Comparison of ENCODE assay signal across 15 cellular contexts in the genomic region with DNA sequence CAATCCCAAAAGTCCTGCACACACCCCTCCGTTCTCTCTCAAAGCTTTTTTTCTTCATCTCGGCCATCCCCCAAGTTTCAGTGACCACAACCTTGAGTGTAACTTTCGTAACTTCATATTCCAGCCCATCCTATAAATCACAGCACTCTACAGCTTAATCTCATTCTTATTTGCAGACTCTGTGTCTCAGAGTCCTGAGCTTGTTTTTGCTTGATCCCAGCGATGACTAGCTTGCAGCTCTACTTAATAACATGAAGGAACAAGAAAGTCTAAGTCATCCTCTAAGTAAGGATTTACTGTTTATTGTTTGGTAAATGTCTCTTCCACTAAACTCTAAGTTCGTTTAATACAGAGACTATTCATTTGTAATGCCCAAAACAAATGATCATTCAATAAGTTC. TPM values are rescaled to one million over a fixed set of nuclear protein-coding genes. Genes with fewer than 3 reads are reported as not detected.
DNase-seq lines count a peak whose midpoint lies in the region; ATAC-seq and TF ChIP-seq lines count a peak whose summit lies in the region.
"Had no signal": no experiment of that assay in that cellular context is flagged by ENCODE, and none has a peak within 500 bp of the region (broad histone marks: within the 10 kb centered on the region; RNA-seq: fewer than 3 reads in every experiment).

No MANE protein-coding gene starts in this region.

- peak overlapping the region; percentile 0 to 5 for H3K27ac Mint-ChIP-seq in activated naive CD4-positive, alpha-beta T cell treated with anti-CD3 and anti-CD28 coated beads, Interleukin-2, amount 50 U/mL, for 72 hours
- no peak overlapping the region for H3K27ac Mint-ChIP-seq in activated naive CD4-positive, alpha-beta T cell treated with anti-CD3 and anti-CD28 coated beads, Interleukin-2, amount 10 ng/mL, durations not matched to agents 7 days and 5 days
- H3K27ac Mint-ChIP-seq in activated T-helper 17 cell treated with anti-CD3 and anti-CD28 coated beads, Interleukin-2, amount 50 U/mL, for 72 hours, result peak overlapping the region; percentile 9
- peak overlapping the region; percentile 7 for H3K27ac Mint-ChIP-seq in stimulated activated effector memory CD8-positive, alpha-beta T cell treated with anti-CD3 and anti-CD28 coated beads, Interleukin-12 subunit alpha, Interleukin-12 subunit beta, amount 100 ng/mL, for 72 hours
- H3K27ac Mint-ChIP-seq in endodermal cell, result no peak overlapping the region
- H3K27ac Mint-ChIP-seq: H9 had no signal

- no peak overlapping the region for H3K9ac ChIP-seq in endodermal cell (ENCODE audit: extremely low read depth, low read length, poor library complexity, severe bottlenecking)
- H3K9ac ChIP-seq: KMS-11 had no signal

- no peaks in the 10 kb centered on the region for H3K9me3 Mint-ChIP-seq in activated naive CD4-positive, alpha-beta T cell treated with anti-CD3 and anti-CD28 coated beads, Interleukin-2, amount 50 U/mL, for 72 hours
- no peaks in the 10 kb centered on the region for H3K9me3 Mint-ChIP-seq in activated naive CD4-positive, alpha-beta T cell treated with anti-CD3 and anti-CD28 coated beads, Interleukin-2, amount 10 ng/mL, durations not matched to agents 7 days and 5 days
- no peaks in the 10 kb centered on the region for H3K9me3 Mint-ChIP-seq in activated T-helper 17 cell treated with anti-CD3 and anti-CD28 coated beads, Interleukin-2, amount 50 U/mL, for 72 hours
- no peaks in the 10 kb centered on the region for H3K9me3 Mint-ChIP-seq in stimulated activated effector memory CD8-positive, alpha-beta T cell treated with anti-CD3 and anti-CD28 coated beads, Interleukin-12 subunit alpha, Interleukin-12 subunit beta, amount 100 ng/mL, for 72 hours
- no peaks in the 10 kb centered on the region for H3K9me3 Mint-ChIP-seq in endodermal cell
- H3K9me3 Mint-ChIP-seq: H9 had no signal

- no peak for ATAC-seq in activated naive CD4-positive, alpha-beta T cell treated with anti-CD3 and anti-CD28 coated beads, Interleukin-2, amount 50 U/mL, for 72 hours
- ATAC-seq in activated T-helper 17 cell treated with anti-CD3 and anti-CD28 coated beads, Interleukin-2, amount 50 U/mL, for 72 hours (replicated peaks), result no peak
- ATAC-seq in foreskin keratinocyte (peak; percentile 44), GM21423 (IDR thresholded peaks at IDR 0.05; ENCODE audit: unreplicated experiment) (no peak)
- ATAC-seq in stimulated activated effector memory CD8-positive, alpha-beta T cell treated with anti-CD3 and anti-CD28 coated beads, Interleukin-12 subunit alpha, Interleukin-12 subunit beta, amount 100 ng/mL, for 72 hours, result no peak

- peaks cover 0 to 12% of the 10 kb centered on the region in 2 donors for H3K36me3 Mint-ChIP-seq in activated naive CD4-positive, alpha-beta T cell treated with anti-CD3 and anti-CD28 coated beads, Interleukin-2, amount 50 U/mL, for 72 hours
- H3K36me3 Mint-ChIP-seq in activated naive CD4-positive, alpha-beta T cell treated with anti-CD3 and anti-CD28 coated beads, Interleukin-2, amount 10 ng/mL, durations not matched to agents 7 days and 5 days, result peaks cover 5% of the 10 kb centered on the region
- peaks cover 8% of the 10 kb centered on the region for H3K36me3 Mint-ChIP-seq in activated T-helper 17 cell treated with anti-CD3 and anti-CD28 coated beads, Interleukin-2, amount 50 U/mL, for 72 hours (ENCODE audit: low read depth)
- peaks cover 11% of the 10 kb centered on the region for H3K36me3 Mint-ChIP-seq in stimulated activated effector memory CD8-positive, alpha-beta T cell treated with anti-CD3 and anti-CD28 coated beads, Interleukin-12 subunit alpha, Interleukin-12 subunit beta, amount 100 ng/mL, for 72 hours
- H3K36me3 Mint-ChIP-seq in endodermal cell (ENCODE audit: low read depth), result no peaks in the 10 kb centered on the region

- no peaks in the 10 kb centered on the region for H3K36me3 ChIP-seq in endodermal cell (ENCODE audit: control insufficient read depth, insufficient read depth, low read length)

- H3K27me3 ChIP-seq in foreskin keratinocyte (no peaks in the 10 kb centered on the region), endodermal cell (ENCODE audit: control insufficient read depth, insufficient read depth, low read length, poor library complexity, severe bottlenecking) (peaks cover 19% of the 10 kb centered on the region)
- H3K27me3 ChIP-seq: SJSA1 had no signal

- H3K4me1 ChIP-seq in foreskin keratinocyte (no peaks in the 10 kb centered on the region), endodermal cell (ENCODE audit: control insufficient read depth, insufficient read depth, low read length) (peaks cover 8% of the 10 kb centered on the region)

- peaks cover 22% of the 10 kb centered on the region for H3K27me3 Mint-ChIP-seq in activated naive CD4-positive, alpha-beta T cell treated with anti-CD3 and anti-CD28 coated beads, Interleukin-2, amount 10 ng/mL, durations not matched to agents 7 days and 5 days
- peaks cover 13% of the 10 kb centered on the region for H3K27me3 Mint-ChIP-seq in activated T-helper 17 cell treated with anti-CD3 and anti-CD28 coated beads, Interleukin-2, amount 50 U/mL, for 72 hours
- peaks cover 12% of the 10 kb centered on the region for H3K27me3 Mint-ChIP-seq in endodermal cell (ENCODE audit: insufficient read depth)

- CTCF ChIA-PET in activated naive CD4-positive, alpha-beta T cell treated with anti-CD3 and anti-CD28 coated beads, Interleukin-2, amount 10 ng/mL, durations not matched to agents 7 days and 5 days (lab: Charles Lee), result interaction anchor here (0.6 to 2.8 kb wide), 16 partner anchors 10 to 1230 kb away, joined by 3 to 17 read pairs (median 4); a partner anchor contains a TSS

- no peak for DNase-seq in activated naive CD4-positive, alpha-beta T cell treated with anti-CD3 and anti-CD28 coated beads, Interleukin-2, amount 50 U/mL, for 72 hours (ENCODE audit: low spot score in 2 of 2)
- DNase-seq in activated naive CD4-positive, alpha-beta T cell treated with anti-CD3 and anti-CD28 coated beads, Interleukin-2, amount 10 ng/mL, durations not matched to agents 7 days and 5 days, result no peak
- DNase-seq in foreskin keratinocyte (peak; percentile 74 to 86), medulla oblongata (ENCODE audit: extremely low spot score) (no peak), endodermal cell (no peak)
- no peak for DNase-seq in stimulated activated effector memory CD8-positive, alpha-beta T cell treated with anti-CD3 and anti-CD28 coated beads, Interleukin-12 subunit alpha, Interleukin-12 subunit beta, amount 100 ng/mL, for 72 hours (ENCODE audit: low spot score in 2 of 2)
- DNase-seq: NCI-H1417 treated with DMSO at 0.1 percent for 48 hours, NCI-H2227 treated with DMSO at 0.1 percent for 48 hours had no signal

- TF ChIP-seq CTCF in foreskin keratinocyte (conservative IDR thresholded peaks at IDR 0.05), result no peak
- no peak for TF ChIP-seq CTCF in endodermal cell (conservative IDR thresholded peaks at IDR 0.05)

- H3K27ac ChIP-seq in foreskin keratinocyte, result peak overlapping the region; percentile 33
- H3K27ac ChIP-seq in endodermal cell (ENCODE audit: low read depth, low read length), result no peak overlapping the region
- H3K27ac ChIP-seq: C4-2B, KMS-11, SJSA1 had no signal

- peaks cover 26% of the 10 kb centered on the region for H3K4me1 Mint-ChIP-seq in activated naive CD4-positive, alpha-beta T cell treated with anti-CD3 and anti-CD28 coated beads, Interleukin-2, amount 10 ng/mL, durations not matched to agents 7 days and 5 days
- H3K4me1 Mint-ChIP-seq in activated T-helper 17 cell treated with anti-CD3 and anti-CD28 coated beads, Interleukin-2, amount 50 U/mL, for 72 hours, result peaks cover 15% of the 10 kb centered on the region
- peaks cover 31% of the 10 kb centered on the region for H3K4me1 Mint-ChIP-seq in stimulated activated effector memory CD8-positive, alpha-beta T cell treated with anti-CD3 and anti-CD28 coated beads, Interleukin-12 subunit alpha, Interleukin-12 subunit beta, amount 100 ng/mL, for 72 hours
- H3K4me1 Mint-ChIP-seq in endodermal cell, result peaks cover 22% of the 10 kb centered on the region

- H3K4me3 Mint-ChIP-seq in activated naive CD4-positive, alpha-beta T cell treated with anti-CD3 and anti-CD28 coated beads, Interleukin-2, amount 10 ng/mL, durations not matched to agents 7 days and 5 days, result no peak overlapping the region
- peak overlapping the region; percentile 5 for H3K4me3 Mint-ChIP-seq in activated T-helper 17 cell treated with anti-CD3 and anti-CD28 coated beads, Interleukin-2, amount 50 U/mL, for 72 hours
- no peak overlapping the region for H3K4me3 Mint-ChIP-seq in stimulated activated effector memory CD8-positive, alpha-beta T cell treated with anti-CD3 and anti-CD28 coated beads, Interleukin-12 subunit alpha, Interleukin-12 subunit beta, amount 100 ng/mL, for 72 hours
- no peak overlapping the region for H3K4me3 Mint-ChIP-seq in endodermal cell
- H3K4me3 Mint-ChIP-seq: H9 had no signal

- no peaks in the 10 kb centered on the region for H3K9me3 ChIP-seq in endodermal cell (ENCODE audit: control insufficient read depth, low read length)
- H3K9me3 ChIP-seq: SJSA1 had no signal

- WGBS in endodermal cell (ENCODE audit: insufficient coverage in 1 of 2, insufficient read length in 1 of 2), 2 experiments, result 79 to 91% methylated on average over 3 to 5 of the region's 5 CpGs

- no peak overlapping the region for H3K4me3 ChIP-seq in endodermal cell (ENCODE audit: low read length)
- H3K4me3 ChIP-seq: SJSA1 had no signal

RNA-seq across cellular contexts. Expression of a gene that starts 2.6 kb away (rescaled TPM):
- total RNA-seq in activated naive CD4-positive, alpha-beta T cell treated with anti-CD3 and anti-CD28 coated beads, Interleukin-2, amount 50 U/mL, for 72 hours, result 10 to 100 TPM; 26.6 to 33.3 TPM
- 10 to 100 TPM; 22.8 to 38.4 TPM for total RNA-seq in activated T-helper 17 cell treated with anti-CD3 and anti-CD28 coated beads, Interleukin-2, amount 50 U/mL, for 72 hours
- 34.3 and 37.2 TPM in 2 replicates for total RNA-seq in foreskin keratinocyte
- 11.5 and 14.5 TPM in 2 replicates for polyA plus RNA-seq in foreskin keratinocyte
- total RNA-seq in endodermal cell, result 10 to 100 TPM; 42.0 to 47.4 TPM
- polyA plus RNA-seq in endodermal cell (2013, experiment 1 of 2), result 55.4 TPM
- 52.3 TPM for polyA plus RNA-seq in endodermal cell (2013, experiment 2 of 2)

RNA-seq across cellular contexts. Expression of a gene that starts 56.1 kb away (rescaled TPM):
- total RNA-seq in activated naive CD4-positive, alpha-beta T cell treated with anti-CD3 and anti-CD28 coated beads, Interleukin-2, amount 50 U/mL, for 72 hours, result 100 to 1,000 TPM; 210 to 220 TPM
- 100 to 1,000 TPM; 229 to 244 TPM for total RNA-seq in activated T-helper 17 cell treated with anti-CD3 and anti-CD28 coated beads, Interleukin-2, amount 50 U/mL, for 72 hours
- total RNA-seq in foreskin keratinocyte (2.0 and 2.2 TPM in 2 replicates), endodermal cell (1 to 10 TPM; 2.6 to 3.9 TPM)
- polyA plus RNA-seq in foreskin keratinocyte, result 0.46 and 0.91 TPM in 2 replicates
- polyA plus RNA-seq in endodermal cell (2013, experiment 1 of 2), result 0.25 TPM
- polyA plus RNA-seq in endodermal cell (2013, experiment 2 of 2), result 0.46 TPM
- total RNA-seq: HT-29 had no signal

Comparison
In these comparisons a context has a peak if more than half of its experiments do, and no peak if none do; other contexts are left out.
1. H3K27ac Mint-ChIP-seq: peak in activated naive CD4-positive, alpha-beta T cell treated with anti-CD3 and anti-CD28 coated beads, Interleukin-2, amount 50 U/mL, for 72 hours (2 of 2), activated T-helper 17 cell treated with anti-CD3 and anti-CD28 coated beads, Interleukin-2, amount 50 U/mL, for 72 hours (single experiment) and stimulated activated effector memory CD8-positive, alpha-beta T cell treated with anti-CD3 and anti-CD28 coated beads, Interleukin-12 subunit alpha, Interleukin-12 subunit beta, amount 100 ng/mL, for 72 hours (single experiment); none in activated naive CD4-positive, alpha-beta T cell treated with anti-CD3 and anti-CD28 coated beads, Interleukin-2, amount 10 ng/mL, durations not matched to agents 7 days and 5 days (single experiment) and endodermal cell (single experiment).
2. DNase-seq: peak in foreskin keratinocyte (2 of 2); none in activated naive CD4-positive, alpha-beta T cell treated with anti-CD3 and anti-CD28 coated beads, Interleukin-2, amount 50 U/mL, for 72 hours (0 of 2), activated naive CD4-positive, alpha-beta T cell treated with anti-CD3 and anti-CD28 coated beads, Interleukin-2, amount 10 ng/mL, durations not matched to agents 7 days and 5 days (single experiment), stimulated activated effector memory CD8-positive, alpha-beta T cell treated with anti-CD3 and anti-CD28 coated beads, Interleukin-12 subunit alpha, Interleukin-12 subunit beta, amount 100 ng/mL, for 72 hours (0 of 2), medulla oblongata (single experiment) and endodermal cell (single experiment).
3. RNA of a gene that starts 56.1 kb away (total RNA-seq): 229 to 244 TPM in activated T-helper 17 cell treated with anti-CD3 and anti-CD28 coated beads, Interleukin-2, amount 50 U/mL, for 72 hours and 210 to 220 TPM in activated naive CD4-positive, alpha-beta T cell treated with anti-CD3 and anti-CD28 coated beads, Interleukin-2, amount 50 U/mL, for 72 hours; 2.6 to 3.9 TPM in endodermal cell and 2.0 to 2.2 TPM in foreskin keratinocyte; every median in the first group is over 10 times any median in the second.